In genomic region chr20:10300582-10301108, GRCh38 we compare ENCODE assay signal across 22 cellular contexts.
"Had no signal": no experiment of that assay in that cellular context is flagged by ENCODE, and none has a peak within 500 bp of the region (broad histone marks: within the 10 kb centered on the region; RNA-seq: fewer than 3 reads in every experiment).

No MANE protein-coding gene starts in this region.

- H3K27me3 ChIP-seq: right lobe of liver, suprapubic skin, tibial nerve, upper lobe of right lung, vagina had no signal

- H3K27ac ChIP-seq: heart right ventricle, parathyroid adenoma, psoas muscle, right lobe of liver, suprapubic skin, tibial nerve, upper lobe of right lung, vagina had no signal

- DNase-seq: effector memory CD4-positive, alpha-beta T cell; heart right ventricle; hypothalamus; kidney; left cardiac atrium; left ventricle myocardium superior; mesendoderm; naive B cell; psoas muscle; retina; right lobe of liver; stimulated activated CD4-positive, alpha-beta T cell treated with anti-CD3 and anti-CD28 coated beads, Interleukin-4, amount 100 ng/mL, for 1 hour; stimulated activated CD8-positive, alpha-beta memory T cell treated with anti-CD3 and anti-CD28 coated beads, Interleukin-4, amount 100 ng/mL, for 48 hours; stimulated activated naive CD8-positive, alpha-beta T cell treated with anti-CD3 and anti-CD28 coated beads, Interleukin-15, Interleukin-2, amounts not matched to agents 100 U/mL and 50 U/mL, for 24 hours; upper lobe of right lung had no signal

- H3K4me1 ChIP-seq: parathyroid adenoma, psoas muscle, suprapubic skin, tibial nerve, upper lobe of right lung, vagina had no signal

- H3K4me3 ChIP-seq: heart right ventricle, lung, psoas muscle, right lobe of liver, suprapubic skin, tibial nerve, upper lobe of right lung, vagina had no signal

- H3K9ac ChIP-seq: parathyroid adenoma had no signal

- H3K9me3 ChIP-seq: heart right ventricle, psoas muscle, right lobe of liver, suprapubic skin, tibial nerve, upper lobe of right lung, vagina had no signal

- ATAC-seq: esophagus mucosa; heart right ventricle; left cardiac atrium; left ventricle myocardium superior; psoas muscle; right lobe of liver; stimulated activated effector memory CD8-positive, alpha-beta T cell treated with anti-CD3 and anti-CD28 coated beads, Interleukin-12 subunit alpha, Interleukin-12 subunit beta, amount 100 ng/mL, for 72 hours; stimulated activated naive CD8-positive, alpha-beta T cell treated with anti-CD3 and anti-CD28 coated beads, Interleukin-15, Interleukin-2, amounts not matched to agents 100 U/mL and 50 U/mL, for 24 hours; upper lobe of right lung had no signal

- H3K36me3 ChIP-seq: heart right ventricle, right lobe of liver, suprapubic skin, tibial nerve, upper lobe of right lung, vagina had no signal
